In genomic region chr12:130788515-130788914, GRCh38 we compare ENCODE assay signal across 27 cellular contexts. TPM values are rescaled to one million over a fixed set of nuclear protein-coding genes. Genes with fewer than 3 reads are reported as not detected.
A peak's percentile ranks its signal among the peaks of the same experiment; 100 is the strongest.
DNase-seq lines count a peak whose midpoint lies in the region; ATAC-seq and TF ChIP-seq lines count a peak whose summit lies in the region.
"Had no signal": no experiment of that assay in that cellular context is flagged by ENCODE, and none has a peak within 500 bp of the region (broad histone marks: within the 10 kb centered on the region; RNA-seq: fewer than 3 reads in every experiment).

No MANE protein-coding gene starts in this region.

- H3K36me3 ChIP-seq in esophagus squamous epithelium = peaks cover 0 to 63% (median 0%) of the 10 kb centered on the region in 3 donors
- peaks cover 41% of the 10 kb centered on the region for H3K36me3 ChIP-seq in mesodermal cell (ENCODE audit: control insufficient read depth, insufficient read depth, low read length)
- H3K36me3 ChIP-seq: prostate gland had no signal

- peak overlapping the region in 3 of 4 donors; percentile 11 to 64 (median 24) for H3K27ac ChIP-seq in esophagus squamous epithelium
- H3K27ac ChIP-seq in mesodermal cell (ENCODE audit: low read depth, low read length, severe bottlenecking) = peak overlapping the region; percentile 84
- H3K27ac ChIP-seq: ascending aorta, esophagus muscularis mucosa, prostate gland, SK-N-MC, tibial artery had no signal

- 31 to 81% methylated on average over 14 to 15 of the region's 21 CpGs for WGBS in esophagus squamous epithelium, 2 donors
- 30 to 36% methylated on average over 16 to 17 of the region's 21 CpGs for WGBS in mesodermal cell (ENCODE audit: insufficient coverage in 2 of 2), 2 experiments

- no peaks in the 10 kb centered on the region for H3K27me3 ChIP-seq in esophagus squamous epithelium
- H3K27me3 ChIP-seq: ascending aorta, esophagus muscularis mucosa, tibial artery had no signal

- no peak for ATAC-seq in GM21390 (IDR thresholded peaks at IDR 0.05; ENCODE audit: unreplicated experiment)
- ATAC-seq: left lobe of liver had no signal

- peak; percentile 16 for DNase-seq in NCI-H526 treated with DMSO at 0.1 percent for 48 hours (lab: John Stamatoyannopoulos, UW)
- DNase-seq in esophagus squamous epithelium (lab: John Stamatoyannopoulos, UW) = no peak
- no peak for DNase-seq in RPMI8226
- DNase-seq in erythroblast (lab: John Stamatoyannopoulos, UW) = no peak
- no peak for DNase-seq in superior temporal gyrus (ENCODE audit: extremely low spot score)
- DNase-seq: activated CD4-positive, CD25-positive, alpha-beta regulatory T cell; activated effector memory CD4-positive, alpha-beta T cell treated with anti-CD3 and anti-CD28 coated beads, Interleukin-2, amount 50 U/mL, for 16 hours; activated T-cell treated with anti-CD3 and anti-CD28 coated beads, Interleukin-2, amount 50 U/mL, for 24 hours; cortex of kidney; foreskin melanocyte; GF-D8; immature natural killer cell; KG1; NCI-H1105 treated with DMSO at 0.1 percent for 48 hours; NCI-H2029; NCI-H524; PC-3; stimulated activated CD4-positive, alpha-beta T cell treated with anti-CD3 and anti-CD28 coated beads, Interleukin-12 subunit alpha, Interleukin-12 subunit beta, amount 100 ng/mL, for 4 hours; stimulated activated CD4-positive, alpha-beta T cell treated with anti-CD3 and anti-CD28 coated beads, Interleukin-2, amount 100 ng/mL, for 48 hours; tibial artery had no signal

- H3K9me3 ChIP-seq in esophagus squamous epithelium = peaks cover 0 to 8% (median 7%) of the 10 kb centered on the region in 3 donors
- H3K9me3 ChIP-seq in mesodermal cell (ENCODE audit: control insufficient read depth, low read length) = peaks cover 10% of the 10 kb centered on the region
- H3K9me3 ChIP-seq: prostate gland had no signal

- H3K4me3 ChIP-seq in esophagus squamous epithelium = peak overlapping the region; percentile 0 to 40 (median 10)
- H3K4me3 ChIP-seq in mesodermal cell (ENCODE audit: extremely low read depth, insufficient read depth, low read length, poor library complexity, severe bottlenecking) = no peak overlapping the region
- H3K4me3 ChIP-seq: ascending aorta, esophagus muscularis mucosa, prostate gland, SK-N-MC, tibial artery had no signal

- peaks cover 0 to 24% (median 0%) of the 10 kb centered on the region in 3 donors for H3K4me1 ChIP-seq in esophagus squamous epithelium
- peaks cover 20% of the 10 kb centered on the region for H3K4me1 ChIP-seq in mesodermal cell (ENCODE audit: control insufficient read depth, insufficient read depth, low read length, poor library complexity, severe bottlenecking)
- H3K4me1 ChIP-seq: ascending aorta, esophagus muscularis mucosa, prostate gland, tibial artery had no signal

- no peak for TF ChIP-seq CTCF in esophagus squamous epithelium (IDR thresholded peaks at IDR 0.05)

- intact Hi-C loops in esophagus squamous epithelium (cut with DNase I) = no loop called here

- TF ChIP-seq POLR2A in esophagus squamous epithelium (IDR thresholded peaks at IDR 0.05) (no peak), erythroblast (IDR thresholded peaks at IDR 0.05; ENCODE audit: low read length) (no peak)

RNA-seq across cellular contexts. Expression of gene STX2, which starts 50.5 kb away (rescaled TPM):
- 10 to 100 TPM in 1 of 4 donors, 1 to 10 TPM in 3; 1.2 to 14.1 (median 4.1) TPM for total RNA-seq in esophagus squamous epithelium
- polyA plus RNA-seq in mesodermal cell (2013, experiment 1 of 2) = 28.2 TPM
- polyA plus RNA-seq in mesodermal cell (2013, experiment 2 of 2) = 28.5 TPM
